ENCODE assay signal across 1 cellular context in genomic region chr22:38056969-38057841, GRCh38.
A peak's percentile ranks its signal among the peaks of the same experiment; 100 is the strongest.
TF ChIP-seq lines count a peak whose summit lies in the region.

TSS of gene PICK1 (plus strand) at chr22:38057404. CDS start at chr22:38057810, 406 bp downstream.

TF ChIP-seq in HEK293, 187 proteins besides CTCF, POLR2A, EP300 and RAD21 (continued from another document and continues in another):
- no peak for TF ChIP-seq ZNF571 (tag by site-specific recombination; IDR thresholded peaks at IDR 0.05)
- TF ChIP-seq ZBTB26 (tag by site-specific recombination; optimal IDR thresholded peaks at IDR 0.05), result peak; percentile 43
- TF ChIP-seq ZNF19 (tag by site-specific recombination; IDR thresholded peaks at IDR 0.05; ENCODE audit: low read depth), result no peak
- TF ChIP-seq ZEB2 (tag by site-specific recombination; IDR thresholded peaks at IDR 0.05), result peak; percentile 99
- TF ChIP-seq BCL11B (tag by site-specific recombination; IDR thresholded peaks at IDR 0.05; ENCODE audit: low read depth), result no peak
- TF ChIP-seq ZNF785 (tag by site-specific recombination; IDR thresholded peaks at IDR 0.05), result no peak
- TF ChIP-seq, protein P1, sequence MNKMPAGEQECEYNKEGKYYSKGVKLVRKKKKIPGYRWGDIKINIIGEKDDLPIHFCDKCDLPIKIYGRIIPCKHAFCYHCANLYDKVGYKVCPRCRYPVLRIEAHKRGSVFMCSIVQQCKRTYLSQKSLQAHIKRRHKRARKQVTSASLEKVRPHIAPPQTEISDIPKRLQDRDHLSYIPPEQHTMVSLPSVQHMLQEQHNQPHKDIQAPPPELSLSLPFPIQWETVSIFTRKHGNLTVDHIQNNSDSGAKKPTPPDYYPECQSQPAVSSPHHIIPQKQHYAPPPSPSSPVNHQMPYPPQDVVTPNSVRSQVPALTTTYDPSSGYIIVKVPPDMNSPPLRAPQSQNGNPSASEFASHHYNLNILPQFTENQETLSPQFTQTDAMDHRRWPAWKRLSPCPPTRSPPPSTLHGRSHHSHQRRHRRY (tag by site-specific recombination; IDR thresholded peaks at IDR 0.05), result no peak
- TF ChIP-seq ZNF837 (tag by site-specific recombination; IDR thresholded peaks at IDR 0.05), result no peak
- TF ChIP-seq ZNF394 (tag by site-specific recombination; IDR thresholded peaks at IDR 0.05; ENCODE audit: borderline replicate concordance), result no peak; the same call in 1 of the 2 replicates
- TF ChIP-seq, protein P2, sequence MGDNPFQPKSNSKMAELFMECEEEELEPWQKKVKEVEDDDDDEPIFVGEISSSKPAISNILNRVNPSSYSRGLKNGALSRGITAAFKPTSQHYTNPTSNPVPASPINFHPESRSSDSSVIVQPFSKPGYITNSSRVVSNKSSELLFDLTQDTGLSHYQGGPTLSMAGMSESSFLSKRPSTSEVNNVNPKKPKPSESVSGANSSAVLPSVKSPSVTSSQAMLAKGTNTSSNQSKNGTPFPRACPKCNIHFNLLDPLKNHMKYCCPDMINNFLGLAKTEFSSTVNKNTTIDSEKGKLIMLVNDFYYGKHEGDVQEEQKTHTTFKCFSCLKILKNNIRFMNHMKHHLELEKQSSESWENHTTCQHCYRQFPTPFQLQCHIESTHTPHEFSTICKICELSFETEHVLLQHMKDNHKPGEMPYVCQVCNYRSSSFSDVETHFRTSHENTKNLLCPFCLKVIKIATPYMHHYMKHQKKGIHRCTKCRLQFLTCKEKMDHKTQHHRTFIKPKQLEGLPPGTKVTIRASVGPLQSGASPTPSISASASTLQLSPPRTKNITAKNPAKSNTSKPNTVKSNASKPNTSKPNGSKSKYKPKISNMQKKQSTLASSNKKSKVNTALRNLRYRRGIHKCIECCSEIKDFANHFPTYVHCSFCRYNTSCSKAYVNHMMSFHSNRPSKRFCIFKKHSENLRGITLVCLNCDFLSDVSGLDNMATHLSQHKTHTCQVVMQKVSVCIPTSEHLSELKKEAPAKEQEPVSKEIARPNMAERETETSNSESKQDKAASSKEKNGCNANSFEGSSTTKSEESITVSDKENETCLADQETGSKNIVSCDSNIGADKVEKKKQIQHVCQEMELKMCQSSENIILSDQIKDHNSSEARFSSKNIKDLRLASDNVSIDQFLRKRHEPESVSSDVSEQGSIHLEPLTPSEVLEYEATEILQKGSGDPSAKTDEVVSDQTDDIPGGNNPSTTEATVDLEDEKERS (tag by site-specific recombination; IDR thresholded peaks at IDR 0.05), result no peak
- no peak for TF ChIP-seq SETDB1 (IDR thresholded peaks at IDR 0.05; ENCODE audit: insufficient read length, low read length)
- TF ChIP-seq ZNF426 (tag by site-specific recombination; IDR thresholded peaks at IDR 0.05), result no peak
- TF ChIP-seq, protein P3, sequence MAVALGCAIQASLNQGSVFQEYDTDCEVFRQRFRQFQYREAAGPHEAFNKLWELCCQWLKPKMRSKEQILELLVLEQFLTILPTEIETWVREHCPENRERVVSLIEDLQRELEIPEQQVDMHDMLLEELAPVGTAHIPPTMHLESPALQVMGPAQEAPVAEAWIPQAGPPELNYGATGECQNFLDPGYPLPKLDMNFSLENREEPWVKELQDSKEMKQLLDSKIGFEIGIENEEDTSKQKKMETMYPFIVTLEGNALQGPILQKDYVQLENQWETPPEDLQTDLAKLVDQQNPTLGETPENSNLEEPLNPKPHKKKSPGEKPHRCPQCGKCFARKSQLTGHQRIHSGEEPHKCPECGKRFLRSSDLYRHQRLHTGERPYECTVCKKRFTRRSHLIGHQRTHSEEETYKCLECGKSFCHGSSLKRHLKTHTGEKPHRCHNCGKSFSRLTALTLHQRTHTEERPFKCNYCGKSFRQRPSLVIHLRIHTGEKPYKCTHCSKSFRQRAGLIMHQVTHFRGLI (tag by site-specific recombination; IDR thresholded peaks at IDR 0.05), result no peak
- TF ChIP-seq, protein P4, sequence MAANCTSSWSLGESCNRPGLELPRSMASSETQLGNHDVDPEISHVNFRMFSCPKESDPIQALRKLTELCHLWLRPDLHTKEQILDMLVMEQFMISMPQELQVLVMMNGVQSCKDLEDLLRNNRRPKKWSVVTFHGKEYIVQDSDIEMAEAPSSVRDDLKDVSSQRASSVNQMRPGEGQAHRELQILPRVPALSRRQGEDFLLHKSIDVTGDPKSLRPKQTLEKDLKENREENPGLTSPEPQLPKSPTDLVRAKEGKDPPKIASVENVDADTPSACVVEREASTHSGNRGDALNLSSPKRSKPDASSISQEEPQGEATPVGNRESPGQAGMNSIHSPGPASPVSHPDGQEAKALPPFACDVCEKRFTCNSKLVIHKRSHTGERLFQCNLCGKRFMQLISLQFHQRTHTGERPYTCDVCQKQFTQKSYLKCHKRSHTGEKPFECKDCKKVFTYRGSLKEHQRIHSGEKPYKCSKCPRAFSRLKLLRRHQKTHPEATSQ (tag by site-specific recombination; IDR thresholded peaks at IDR 0.05), result no peak
- no peak; the same call in none of the 2 replicates for TF ChIP-seq KLF16 (tag by site-specific recombination; IDR thresholded peaks at IDR 0.05)
- TF ChIP-seq, protein P5, sequence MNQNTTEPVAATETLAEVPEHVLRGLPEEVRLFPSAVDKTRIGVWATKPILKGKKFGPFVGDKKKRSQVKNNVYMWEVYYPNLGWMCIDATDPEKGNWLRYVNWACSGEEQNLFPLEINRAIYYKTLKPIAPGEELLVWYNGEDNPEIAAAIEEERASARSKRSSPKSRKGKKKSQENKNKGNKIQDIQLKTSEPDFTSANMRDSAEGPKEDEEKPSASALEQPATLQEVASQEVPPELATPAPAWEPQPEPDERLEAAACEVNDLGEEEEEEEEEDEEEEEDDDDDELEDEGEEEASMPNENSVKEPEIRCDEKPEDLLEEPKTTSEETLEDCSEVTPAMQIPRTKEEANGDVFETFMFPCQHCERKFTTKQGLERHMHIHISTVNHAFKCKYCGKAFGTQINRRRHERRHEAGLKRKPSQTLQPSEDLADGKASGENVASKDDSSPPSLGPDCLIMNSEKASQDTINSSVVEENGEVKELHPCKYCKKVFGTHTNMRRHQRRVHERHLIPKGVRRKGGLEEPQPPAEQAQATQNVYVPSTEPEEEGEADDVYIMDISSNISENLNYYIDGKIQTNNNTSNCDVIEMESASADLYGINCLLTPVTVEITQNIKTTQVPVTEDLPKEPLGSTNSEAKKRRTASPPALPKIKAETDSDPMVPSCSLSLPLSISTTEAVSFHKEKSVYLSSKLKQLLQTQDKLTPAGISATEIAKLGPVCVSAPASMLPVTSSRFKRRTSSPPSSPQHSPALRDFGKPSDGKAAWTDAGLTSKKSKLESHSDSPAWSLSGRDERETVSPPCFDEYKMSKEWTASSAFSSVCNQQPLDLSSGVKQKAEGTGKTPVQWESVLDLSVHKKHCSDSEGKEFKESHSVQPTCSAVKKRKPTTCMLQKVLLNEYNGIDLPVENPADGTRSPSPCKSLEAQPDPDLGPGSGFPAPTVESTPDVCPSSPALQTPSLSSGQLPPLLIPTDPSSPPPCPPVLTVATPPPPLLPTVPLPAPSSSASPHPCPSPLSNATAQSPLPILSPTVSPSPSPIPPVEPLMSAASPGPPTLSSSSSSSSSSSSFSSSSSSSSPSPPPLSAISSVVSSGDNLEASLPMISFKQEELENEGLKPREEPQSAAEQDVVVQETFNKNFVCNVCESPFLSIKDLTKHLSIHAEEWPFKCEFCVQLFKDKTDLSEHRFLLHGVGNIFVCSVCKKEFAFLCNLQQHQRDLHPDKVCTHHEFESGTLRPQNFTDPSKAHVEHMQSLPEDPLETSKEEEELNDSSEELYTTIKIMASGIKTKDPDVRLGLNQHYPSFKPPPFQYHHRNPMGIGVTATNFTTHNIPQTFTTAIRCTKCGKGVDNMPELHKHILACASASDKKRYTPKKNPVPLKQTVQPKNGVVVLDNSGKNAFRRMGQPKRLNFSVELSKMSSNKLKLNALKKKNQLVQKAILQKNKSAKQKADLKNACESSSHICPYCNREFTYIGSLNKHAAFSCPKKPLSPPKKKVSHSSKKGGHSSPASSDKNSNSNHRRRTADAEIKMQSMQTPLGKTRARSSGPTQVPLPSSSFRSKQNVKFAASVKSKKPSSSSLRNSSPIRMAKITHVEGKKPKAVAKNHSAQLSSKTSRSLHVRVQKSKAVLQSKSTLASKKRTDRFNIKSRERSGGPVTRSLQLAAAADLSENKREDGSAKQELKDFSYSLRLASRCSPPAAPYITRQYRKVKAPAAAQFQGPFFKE (tag by site-specific recombination; IDR thresholded peaks at IDR 0.05; ENCODE audit: borderline replicate concordance), result no peak
- TF ChIP-seq ZNF423 (tag by site-specific recombination; IDR thresholded peaks at IDR 0.05), result no peak
- TF ChIP-seq ZNF239 (tag by site-specific recombination; IDR thresholded peaks at IDR 0.05), result no peak
- TF ChIP-seq, protein P6, sequence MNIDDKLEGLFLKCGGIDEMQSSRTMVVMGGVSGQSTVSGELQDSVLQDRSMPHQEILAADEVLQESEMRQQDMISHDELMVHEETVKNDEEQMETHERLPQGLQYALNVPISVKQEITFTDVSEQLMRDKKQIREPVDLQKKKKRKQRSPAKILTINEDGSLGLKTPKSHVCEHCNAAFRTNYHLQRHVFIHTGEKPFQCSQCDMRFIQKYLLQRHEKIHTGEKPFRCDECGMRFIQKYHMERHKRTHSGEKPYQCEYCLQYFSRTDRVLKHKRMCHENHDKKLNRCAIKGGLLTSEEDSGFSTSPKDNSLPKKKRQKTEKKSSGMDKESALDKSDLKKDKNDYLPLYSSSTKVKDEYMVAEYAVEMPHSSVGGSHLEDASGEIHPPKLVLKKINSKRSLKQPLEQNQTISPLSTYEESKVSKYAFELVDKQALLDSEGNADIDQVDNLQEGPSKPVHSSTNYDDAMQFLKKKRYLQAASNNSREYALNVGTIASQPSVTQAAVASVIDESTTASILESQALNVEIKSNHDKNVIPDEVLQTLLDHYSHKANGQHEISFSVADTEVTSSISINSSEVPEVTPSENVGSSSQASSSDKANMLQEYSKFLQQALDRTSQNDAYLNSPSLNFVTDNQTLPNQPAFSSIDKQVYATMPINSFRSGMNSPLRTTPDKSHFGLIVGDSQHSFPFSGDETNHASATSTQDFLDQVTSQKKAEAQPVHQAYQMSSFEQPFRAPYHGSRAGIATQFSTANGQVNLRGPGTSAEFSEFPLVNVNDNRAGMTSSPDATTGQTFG (tag by site-specific recombination; IDR thresholded peaks at IDR 0.05; ENCODE audit: borderline replicate concordance), result no peak
- TF ChIP-seq, protein P7, sequence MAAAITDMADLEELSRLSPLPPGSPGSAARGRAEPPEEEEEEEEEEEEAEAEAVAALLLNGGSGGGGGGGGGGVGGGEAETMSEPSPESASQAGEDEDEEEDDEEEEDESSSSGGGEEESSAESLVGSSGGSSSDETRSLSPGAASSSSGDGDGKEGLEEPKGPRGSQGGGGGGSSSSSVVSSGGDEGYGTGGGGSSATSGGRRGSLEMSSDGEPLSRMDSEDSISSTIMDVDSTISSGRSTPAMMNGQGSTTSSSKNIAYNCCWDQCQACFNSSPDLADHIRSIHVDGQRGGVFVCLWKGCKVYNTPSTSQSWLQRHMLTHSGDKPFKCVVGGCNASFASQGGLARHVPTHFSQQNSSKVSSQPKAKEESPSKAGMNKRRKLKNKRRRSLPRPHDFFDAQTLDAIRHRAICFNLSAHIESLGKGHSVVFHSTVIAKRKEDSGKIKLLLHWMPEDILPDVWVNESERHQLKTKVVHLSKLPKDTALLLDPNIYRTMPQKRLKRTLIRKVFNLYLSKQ (tag by site-specific recombination; IDR thresholded peaks at IDR 0.05; ENCODE audit: borderline replicate concordance), result no peak
- TF ChIP-seq ZNF350 (tag by site-specific recombination; IDR thresholded peaks at IDR 0.05), result no peak
- no peak for TF ChIP-seq ZNF585B (tag by site-specific recombination; IDR thresholded peaks at IDR 0.05)
- no peak for TF ChIP-seq ZNF404 (tag by site-specific recombination; IDR thresholded peaks at IDR 0.05)
- TF ChIP-seq ZNF169 (tag by site-specific recombination; IDR thresholded peaks at IDR 0.05), result no peak
- no peak for TF ChIP-seq ZNF529 (tag by site-specific recombination; IDR thresholded peaks at IDR 0.05; ENCODE audit: insufficient replicate concordance)
- no peak for TF ChIP-seq ZNF248 (tag by site-specific recombination; IDR thresholded peaks at IDR 0.05)
- no peak for TF ChIP-seq MEIS1 (CRISPR knock-in tag; IDR thresholded peaks at IDR 0.05; ENCODE audit: borderline replicate concordance)
- TF ChIP-seq INSM2 (tag by site-specific recombination; IDR thresholded peaks at IDR 0.05), result no peak
- TF ChIP-seq, protein P8, sequence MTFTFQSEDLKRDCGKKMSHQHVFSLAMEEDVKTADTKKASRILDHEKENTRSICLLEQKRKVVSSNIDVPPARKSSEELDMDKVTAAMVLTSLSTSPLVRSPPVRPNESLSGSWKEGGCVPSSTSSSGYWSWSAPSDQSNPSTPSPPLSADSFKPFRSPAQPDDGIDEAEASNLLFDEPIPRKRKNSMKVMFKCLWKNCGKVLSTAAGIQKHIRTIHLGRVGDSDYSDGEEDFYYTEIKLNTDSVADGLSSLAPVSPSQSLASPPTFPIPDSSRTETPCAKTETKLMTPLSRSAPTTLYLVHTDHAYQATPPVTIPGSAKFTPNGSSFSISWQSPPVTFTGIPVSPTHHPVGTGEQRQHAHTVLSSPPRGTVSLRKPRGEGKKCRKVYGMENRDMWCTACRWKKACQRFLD (tag by site-specific recombination; IDR thresholded peaks at IDR 0.05), result no peak
- no peak for TF ChIP-seq ZSCAN23 (tag by site-specific recombination; IDR thresholded peaks at IDR 0.05)
- no peak for TF ChIP-seq ZNF416 (tag by site-specific recombination; IDR thresholded peaks at IDR 0.05)
- no peak for TF ChIP-seq ZFP37 (tag by site-specific recombination; IDR thresholded peaks at IDR 0.05)
- no peak for TF ChIP-seq ZNF488 (tag by site-specific recombination; IDR thresholded peaks at IDR 0.05)
- TF ChIP-seq ZNF175 (tag by site-specific recombination; IDR thresholded peaks at IDR 0.05), result no peak
- no peak for TF ChIP-seq KLF9 (tag by site-specific recombination; IDR thresholded peaks at IDR 0.05; ENCODE audit: low read depth)
- peak; percentile 60; the same call in 1 of the 2 replicates for TF ChIP-seq IKZF3 (tag by site-specific recombination; IDR thresholded peaks at IDR 0.05)
